19 cellular contexts compared by ENCODE assay signal in genomic region chr18:24528857-24529256, GRCh38.
"Had no signal": no experiment of that assay in that cellular context is flagged by ENCODE, and none has a peak within 500 bp of the region (broad histone marks: within the 10 kb centered on the region; RNA-seq: fewer than 3 reads in every experiment).

No MANE protein-coding gene starts in this region.

- H3K4me3 ChIP-seq: SJSA1, SK-N-MC had no signal

- H3K4me1 ChIP-seq: SJSA1 had no signal

- H3K36me3 ChIP-seq: SJSA1 had no signal

- DNase-seq: Karpas-422, KG1, MM.1S, NCI-H1092 treated with DMSO at 0.1 percent for 48 hours, NCI-H1436, NCI-H187, NCI-H2029, NCI-H2081 treated with DMSO at 0.1 percent for 48 hours, NCI-H2227 treated with DMSO at 0.1 percent for 48 hours, NCI-H446, NCI-H510A, NCI-H524 treated with DMSO at 0.1 percent for 48 hours, NCI-H69, NCI-H774, Right ventricle myocardium superior, RPMI8226, SIG-M5 had no signal

- H3K27ac ChIP-seq: SJSA1, SK-N-MC had no signal

- H3K27me3 ChIP-seq: SJSA1 had no signal

- H3K9me3 ChIP-seq: SJSA1 had no signal
